10 cellular contexts compared by ENCODE assay signal in the genomic region with DNA sequence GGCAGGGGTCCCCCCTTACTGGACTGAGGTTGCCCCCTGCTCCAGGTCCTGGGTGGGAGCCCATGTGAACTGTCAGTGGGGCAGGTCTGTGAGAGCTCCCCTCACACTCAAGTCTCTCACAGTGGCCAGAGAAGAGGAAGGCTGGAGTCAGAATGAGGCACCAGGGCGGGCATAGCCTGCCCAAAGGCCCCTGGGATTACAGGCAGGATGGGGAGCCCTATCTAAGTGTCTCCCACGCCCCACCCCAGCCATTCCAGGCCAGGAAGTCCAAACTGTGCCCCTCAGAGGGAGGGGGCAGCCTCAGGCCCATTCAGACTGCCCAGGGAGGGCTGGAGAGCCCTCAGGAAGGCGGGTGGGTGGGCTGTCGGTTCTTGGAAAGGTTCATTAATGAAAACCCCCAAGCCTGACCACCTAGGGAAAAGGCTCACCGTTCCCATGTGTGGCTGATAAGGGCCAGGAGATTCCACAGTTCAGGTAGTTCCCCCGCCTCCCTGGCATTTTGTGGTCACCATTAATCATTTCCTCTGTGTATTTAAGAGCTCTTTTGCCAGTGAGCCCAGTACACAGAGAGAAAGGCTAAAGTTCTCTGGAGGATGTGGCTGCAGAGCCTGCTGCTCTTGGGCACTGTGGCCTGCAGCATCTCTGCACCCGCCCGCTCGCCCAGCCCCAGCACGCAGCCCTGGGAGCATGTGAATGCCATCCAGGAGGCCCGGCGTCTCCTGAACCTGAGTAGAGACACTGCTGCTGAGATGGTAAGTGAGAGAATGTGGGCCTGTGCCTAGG. TPM values are rescaled to one million over a fixed set of nuclear protein-coding genes. Genes with fewer than 3 reads are reported as not detected.
A peak's percentile ranks its signal among the peaks of the same experiment; 100 is the strongest.
DNase-seq lines count a peak whose midpoint lies in the region; ATAC-seq and TF ChIP-seq lines count a peak whose summit lies in the region.
"Had no signal": no experiment of that assay in that cellular context is flagged by ENCODE, and none has a peak within 500 bp of the region (broad histone marks: within the 10 kb centered on the region; RNA-seq: fewer than 3 reads in every experiment).

CSF2 (plus strand) TSS at position 559 of the 783 bp plus-strand sequence; CDS start at position 594, 35 bp downstream.

- no peak within 1 kb of the TSS for H2AK5ac ChIP-seq in H9 (ENCODE audit: insufficient read length, low read length)

- no peak within 1 kb of the TSS for H3T11ph ChIP-seq in H9 (ENCODE audit: low read length)

- H3K27ac Mint-ChIP-seq in H9 (no peak within 1 kb of the TSS), Caco-2 (ENCODE audit: unreplicated experiment) (no peak within 1 kb of the TSS)
- H3K27ac Mint-ChIP-seq in activated CD8-positive, alpha-beta T cell treated with anti-CD3 and anti-CD28 coated beads for 36 hours = peak within 1 kb of the TSS; percentile 80
- H3K27ac Mint-ChIP-seq: brain had no signal

- no peaks in the 10 kb centered on the region for H3K79me1 ChIP-seq in H9 (ENCODE audit: insufficient read depth, low read depth, low read length, poor library complexity, severe bottlenecking)

- no peaks in the 10 kb centered on the region for H4K20me1 ChIP-seq in H9 (ENCODE audit: control insufficient read depth, insufficient read depth, insufficient read length)

- WGBS in H9 (ENCODE audit: extremely low coverage, insufficient read length, low lambda C conversion rate) = no CpG with 5 or more reads among the region's 12 CpGs

- no peak within 1 kb of the TSS for H3K27ac ChIP-seq in H9 (ENCODE audit: insufficient read length, low read depth, low read length)

- H2BK12ac ChIP-seq in H9 (ENCODE audit: insufficient read length, low read depth, low read length) = no peak within 1 kb of the TSS

- no peak within 1 kb of the TSS for H4K8ac ChIP-seq in H9 (replicated peaks; ENCODE audit: insufficient read length, low read depth, low read length)

- no peak within 1 kb of the TSS for H2BK5ac ChIP-seq in H9 (ENCODE audit: insufficient read length, low read length)

- intact Hi-C loops in activated CD8-positive, alpha-beta T cell treated with anti-CD3 and anti-CD28 coated beads for 36 hours (cut with micrococcal nuclease) = loop anchor here (2.0 to 5.0 kb wide), 2 partner anchors 25 to 39 kb away; no protein-coding TSS in a partner anchor
- intact Hi-C loops in Caco-2 (cut with micrococcal nuclease; ENCODE audit: unreplicated experiment) = no loop called here

- H3K23me2 ChIP-seq in H9 (ENCODE audit: insufficient read length, low read depth, low read length, poor library complexity, severe bottlenecking) = no peaks in the 10 kb centered on the region

- H2AFZ ChIP-seq in H9 (ENCODE audit: low read length) = no peak within 1 kb of the TSS

- H4K91ac ChIP-seq in H9 (ENCODE audit: insufficient read length, low read depth, low read length) = no peak within 1 kb of the TSS

- H3K4me1 Mint-ChIP-seq in H9 (peaks cover 4 to 5% of the 10 kb centered on the region in 2 experiments; a peak in 3 of 4 replicates), Caco-2 (ENCODE audit: low read depth, unreplicated experiment) (no peaks in the 10 kb centered on the region)
- peaks cover 68% of the 10 kb centered on the region for H3K4me1 Mint-ChIP-seq in activated CD8-positive, alpha-beta T cell treated with anti-CD3 and anti-CD28 coated beads for 36 hours (ENCODE audit: low read depth)
- H3K4me1 Mint-ChIP-seq: brain had no signal

- no peaks in the 10 kb centered on the region for H3K27me3 ChIP-seq in H9 (ENCODE audit: insufficient read depth, low read length)
- H3K27me3 ChIP-seq in Caco-2 (replicated peaks; ENCODE audit: control insufficient read depth, insufficient read depth, low read length) = no peaks in the 10 kb centered on the region

- H3K9ac ChIP-seq in H9 (ENCODE audit: extremely low read depth, insufficient read length, low read length) = no peak within 1 kb of the TSS

- no TSS peak for BruUV-seq in Caco-2 (replicated peaks; lab: Mats Ljungman, UMichigan)

- no peak within 1 kb of the TSS for H2BK15ac ChIP-seq in H9 (ENCODE audit: low read depth, low read length)

- H3K23ac ChIP-seq in H9 (ENCODE audit: insufficient read length, low read depth, low read length) = no peak within 1 kb of the TSS

- H4K5ac ChIP-seq in H9 (ENCODE audit: insufficient read length, low read depth, low read length) = no peak within 1 kb of the TSS

- H3K36me3 Mint-ChIP-seq in H9 (ENCODE audit: insufficient read depth in 1 of 3, low read depth in 3 of 3) = no peaks in the 10 kb centered on the region
- H3K36me3 Mint-ChIP-seq in activated CD8-positive, alpha-beta T cell treated with anti-CD3 and anti-CD28 coated beads for 36 hours (ENCODE audit: low read depth) = peaks cover 20% of the 10 kb centered on the region
- H3K36me3 Mint-ChIP-seq in Caco-2 (ENCODE audit: insufficient read depth, unreplicated experiment) = no peaks in the 10 kb centered on the region
- H3K36me3 Mint-ChIP-seq: brain had no signal

- no peak within 1 kb of the TSS for H2BK120ac ChIP-seq in H9 (ENCODE audit: low read depth, low read length, poor library complexity, severe bottlenecking)

- H3K36me3 ChIP-seq in Caco-2 (ENCODE audit: control insufficient read depth, insufficient read depth, low read length) = no peaks in the 10 kb centered on the region

- no peak for TF ChIP-seq CTCF in H9 (conservative IDR thresholded peaks at IDR 0.05)
- TF ChIP-seq CTCF in activated CD8-positive, alpha-beta T cell treated with anti-CD3 and anti-CD28 coated beads for 36 hours (IDR thresholded peaks at IDR 0.05) = no peak
- no peak for TF ChIP-seq CTCF in Caco-2 (IDR thresholded peaks at IDR 0.05; ENCODE audit: insufficient read depth in 1 of 2, low read depth in 1 of 2, low read length in 1 of 2, severe bottlenecking in 1 of 2, unreplicated experiment in 1 of 2)

- H3K4me3 ChIP-seq in Caco-2 (ENCODE audit: low read depth, low read length) = no peak within 1 kb of the TSS

- H3K4me3 Mint-ChIP-seq in H9 (no peak within 1 kb of the TSS), Caco-2 (ENCODE audit: unreplicated experiment) (no peak within 1 kb of the TSS)
- H3K4me3 Mint-ChIP-seq in activated CD8-positive, alpha-beta T cell treated with anti-CD3 and anti-CD28 coated beads for 36 hours = peak within 1 kb of the TSS; percentile 74
- H3K4me3 Mint-ChIP-seq: brain had no signal

- ATAC-seq in activated CD8-positive, alpha-beta T cell treated with anti-CD3 and anti-CD28 coated beads for 36 hours = peak; percentile 37
- ATAC-seq in HG03280 (IDR thresholded peaks at IDR 0.05; ENCODE audit: unreplicated experiment) = no peak

- POLR2A ChIA-PET in activated CD8-positive, alpha-beta T cell treated with anti-CD3 and anti-CD28 coated beads for 36 hours (lab: Charles Lee) = interaction anchor here (0.6 to 2.1 kb wide), 9 partner anchors 11 to 313 kb away, joined by 3 to 4 read pairs (median 3); no protein-coding TSS in a partner anchor
- POLR2A ChIA-PET in Caco-2 (lab: Charles Lee) = no interaction called here

- H3K4me2 ChIP-seq in H9 (ENCODE audit: insufficient read depth, insufficient read length, low read length) = no peak within 1 kb of the TSS

- DNase-seq in A172 (ENCODE audit: low spot score) (peak; percentile 93), H9 (no peak), iris pigment epithelial cell (ENCODE audit: low read depth) (peak; percentile 59), Caco-2 (no peak), NCI-H128 (lab: John Stamatoyannopoulos, UW; ENCODE audit: unreplicated experiment) (no peak), GF-D8 (lab: John Stamatoyannopoulos, UW) (no peak)
- DNase-seq in activated CD8-positive, alpha-beta T cell treated with anti-CD3 and anti-CD28 coated beads for 36 hours = peak; percentile 65
- DNase-seq: H7 had no signal

- H3K9me3 ChIP-seq in H9 (ENCODE audit: control insufficient read depth, low read depth, low read length) (no peaks in the 10 kb centered on the region), Caco-2 (no peaks in the 10 kb centered on the region)

- peak within 1 kb of the TSS; percentile 39; the same call in 1 of the 2 replicates for H3K14ac ChIP-seq in H9 (ENCODE audit: insufficient read depth, low read length)

- no peak within 1 kb of the TSS for H3K56ac ChIP-seq in H9 (ENCODE audit: insufficient read length, low read depth, low read length)

- H2BK20ac ChIP-seq in H9 (ENCODE audit: low read depth, low read length, poor library complexity, severe bottlenecking) = no peak within 1 kb of the TSS

- H3K4me1 ChIP-seq in H9 (ENCODE audit: insufficient read depth, low read length) (no peaks in the 10 kb centered on the region), Caco-2 (no peaks in the 10 kb centered on the region)

- H3K4ac ChIP-seq in H9 (ENCODE audit: low read depth, low read length) = no peak within 1 kb of the TSS

- H3K79me2 ChIP-seq in H9 (ENCODE audit: insufficient read depth, low read length) = no peaks in the 10 kb centered on the region

- CTCF ChIA-PET in activated CD8-positive, alpha-beta T cell treated with anti-CD3 and anti-CD28 coated beads for 36 hours (lab: Charles Lee) = interaction anchor here (1.0 to 4.0 kb wide), 5 partner anchors 8 to 165 kb away, joined by 3 to 10 read pairs (median 7); no protein-coding TSS in a partner anchor
- CTCF ChIA-PET in Caco-2 (lab: Charles Lee) = no interaction called here

- H3K9me3 Mint-ChIP-seq in H9 = no peaks in the 10 kb centered on the region
- no peaks in the 10 kb centered on the region for H3K9me3 Mint-ChIP-seq in activated CD8-positive, alpha-beta T cell treated with anti-CD3 and anti-CD28 coated beads for 36 hours
- H3K9me3 Mint-ChIP-seq in Caco-2 (ENCODE audit: unreplicated experiment) = no peaks in the 10 kb centered on the region
- H3K9me3 Mint-ChIP-seq: brain had no signal

- no peaks in the 10 kb centered on the region; the same call in none of the 2 replicates for H3K27me3 Mint-ChIP-seq in H9 (ENCODE audit: low read depth)
- H3K27me3 Mint-ChIP-seq in activated CD8-positive, alpha-beta T cell treated with anti-CD3 and anti-CD28 coated beads for 36 hours = no peaks in the 10 kb centered on the region
- H3K27me3 Mint-ChIP-seq in Caco-2 (ENCODE audit: insufficient read depth, unreplicated experiment) = no peaks in the 10 kb centered on the region

- H3K18ac ChIP-seq in H9 (ENCODE audit: insufficient read length, low read depth, low read length) = no peak within 1 kb of the TSS

RNA-seq across cellular contexts. Expression of gene CSF2, which starts in this region (rescaled TPM):
- total RNA-seq in A172 (2014; rRNA removed; shearing (Covaris generic)) = 0.67 and 1.3 TPM in 2 replicates
- total RNA-seq in H9 (2021) = not detected in 2 replicates
- 10 to 100 TPM; 61.5 to 64.1 TPM for total RNA-seq in activated CD8-positive, alpha-beta T cell treated with anti-CD3 and anti-CD28 coated beads for 36 hours
- not detected in 2 replicates for total RNA-seq in Caco-2 (2022)
- total RNA-seq: H7 had no signal

Comparison
In these comparisons a context has a peak if more than half of its experiments do, and no peak if none do; other contexts are left out.
1. RNA of gene CSF2 (total RNA-seq): 61.5 to 64.1 TPM in activated CD8-positive, alpha-beta T cell treated with anti-CD3 and anti-CD28 coated beads for 36 hours; 0.67 to 1.3 TPM in A172, not detected in H9 and not detected in Caco-2; every median in the first group is over 10 times any median in the second.
2. DNase-seq: peak in A172 (single experiment), activated CD8-positive, alpha-beta T cell treated with anti-CD3 and anti-CD28 coated beads for 36 hours (single experiment) and iris pigment epithelial cell (single experiment); none in H9 (single experiment), Caco-2 (0 of 2), NCI-H128 (single experiment) and GF-D8 (single experiment).